ENCODE assay signal across 15 cellular contexts in the genomic region with DNA sequence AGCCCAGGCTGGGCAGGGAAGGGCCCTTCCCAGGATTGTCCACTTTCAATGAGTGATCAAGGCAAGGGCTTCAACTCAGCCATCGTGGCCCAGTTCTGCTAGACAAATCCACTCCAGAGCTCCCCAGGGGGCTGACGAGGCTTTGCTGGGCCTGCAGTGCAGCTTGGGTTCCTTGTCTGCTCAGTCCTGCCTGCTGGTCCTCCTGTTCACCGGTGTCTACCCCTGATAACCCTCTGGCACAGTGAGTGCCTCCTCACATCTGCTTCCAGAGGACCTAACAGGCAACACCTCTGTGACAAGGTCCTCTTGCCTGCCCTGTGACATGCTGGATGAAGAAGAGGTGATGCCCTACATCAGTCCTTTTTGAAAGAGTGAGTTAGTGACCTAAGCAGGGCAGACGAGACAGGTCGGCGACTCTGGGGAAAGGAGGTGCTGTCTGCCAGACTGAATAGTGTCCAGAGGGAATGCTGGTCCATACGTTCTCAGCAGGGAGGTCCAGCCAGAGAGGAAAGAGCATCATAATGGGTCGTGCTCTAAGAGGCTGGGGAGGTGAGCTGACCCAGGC. TPM values are rescaled to one million over a fixed set of nuclear protein-coding genes. Genes with fewer than 3 reads are reported as not detected.
DNase-seq lines count a peak whose midpoint lies in the region; TF ChIP-seq lines count a peak whose summit lies in the region.
"Had no signal": no experiment of that assay in that cellular context is flagged by ENCODE, and none has a peak within 500 bp of the region (broad histone marks: within the 10 kb centered on the region; RNA-seq: fewer than 3 reads in every experiment).

No MANE protein-coding gene starts in this region.

- WGBS in endodermal cell (ENCODE audit: insufficient coverage in 1 of 2, insufficient read length in 1 of 2), 2 experiments, result 89 to 97% methylated on average over 6 to 8 of the region's 8 CpGs

- H3K9me3 ChIP-seq in endodermal cell (ENCODE audit: control insufficient read depth, low read length), result no peaks in the 10 kb centered on the region
- H3K9me3 ChIP-seq: BE2C had no signal

- H3K36me3 Mint-ChIP-seq in activated T-cell treated with anti-CD3 and anti-CD28 coated beads, Interleukin-2, amount 50 U/mL, for 24 hours (ENCODE audit: low read depth), result no peaks in the 10 kb centered on the region
- no peaks in the 10 kb centered on the region for H3K36me3 Mint-ChIP-seq in endodermal cell (ENCODE audit: low read depth)
- H3K36me3 Mint-ChIP-seq: CD4-positive, alpha-beta memory T cell had no signal

- TF ChIP-seq CTCF in coronary artery (IDR thresholded peaks at IDR 0.05), result no peak
- no peak for TF ChIP-seq CTCF in endodermal cell (conservative IDR thresholded peaks at IDR 0.05)

- no peaks in the 10 kb centered on the region for H3K9me3 Mint-ChIP-seq in activated T-cell treated with anti-CD3 and anti-CD28 coated beads, Interleukin-2, amount 50 U/mL, for 24 hours
- H3K9me3 Mint-ChIP-seq in endodermal cell, result no peaks in the 10 kb centered on the region
- H3K9me3 Mint-ChIP-seq: GM23338, H9 had no signal

- H3K9ac ChIP-seq in endodermal cell (ENCODE audit: extremely low read depth, low read length, poor library complexity, severe bottlenecking), result no peak overlapping the region

- no peak overlapping the region for H3K4me3 Mint-ChIP-seq in activated T-cell treated with anti-CD3 and anti-CD28 coated beads, Interleukin-2, amount 50 U/mL, for 24 hours
- no peak overlapping the region for H3K4me3 Mint-ChIP-seq in endodermal cell
- H3K4me3 Mint-ChIP-seq: CD4-positive, alpha-beta memory T cell; GM23338; H9 had no signal

- H3K36me3 ChIP-seq in endodermal cell (ENCODE audit: control insufficient read depth, insufficient read depth, low read length), result no peaks in the 10 kb centered on the region
- H3K36me3 ChIP-seq: BE2C had no signal

- H3K4me1 Mint-ChIP-seq in activated T-cell treated with anti-CD3 and anti-CD28 coated beads, Interleukin-2, amount 50 U/mL, for 24 hours (ENCODE audit: low read depth), result no peaks in the 10 kb centered on the region
- H3K4me1 Mint-ChIP-seq in endodermal cell, result peaks cover 44% of the 10 kb centered on the region
- H3K4me1 Mint-ChIP-seq: CD4-positive, alpha-beta memory T cell had no signal

- H3K27me3 Mint-ChIP-seq in activated T-cell treated with anti-CD3 and anti-CD28 coated beads, Interleukin-2, amount 50 U/mL, for 24 hours, result peaks cover 15% of the 10 kb centered on the region
- H3K27me3 Mint-ChIP-seq in endodermal cell (ENCODE audit: insufficient read depth), result no peaks in the 10 kb centered on the region

- DNase-seq in activated T-cell treated with anti-CD3 and anti-CD28 coated beads, Interleukin-2, amount 50 U/mL, for 24 hours, result no peak
- DNase-seq in activated T-cell treated with anti-CD3 and anti-CD28 coated beads for 4 hours (no peak), coronary artery (ENCODE audit: low spot score) (peak; percentile 58), endodermal cell (peak; percentile 31), SKM-1 (lab: John Stamatoyannopoulos, UW; ENCODE audit: unreplicated experiment) (no peak), Ammon's horn (ENCODE audit: low spot score) (no peak)
- peak; percentile 16 for DNase-seq in stimulated activated CD8-positive, alpha-beta memory T cell treated with anti-CD3 and anti-CD28 coated beads, Interleukin-4, amount 100 ng/mL, for 48 hours
- DNase-seq: BE2C; CD4-positive, alpha-beta memory T cell; DND-41; GDM1; H9 had no signal

- peak overlapping the region; percentile 6 for H3K27ac Mint-ChIP-seq in activated T-cell treated with anti-CD3 and anti-CD28 coated beads, Interleukin-2, amount 50 U/mL, for 24 hours
- H3K27ac Mint-ChIP-seq in endodermal cell, result no peak overlapping the region
- H3K27ac Mint-ChIP-seq: CD4-positive, alpha-beta memory T cell; GM23338; H9 had no signal

- no peaks in the 10 kb centered on the region for H3K27me3 ChIP-seq in endodermal cell (ENCODE audit: control insufficient read depth, insufficient read depth, low read length, poor library complexity, severe bottlenecking)
- H3K27me3 ChIP-seq: BE2C had no signal

- no peak overlapping the region for H3K4me3 ChIP-seq in coronary artery
- H3K4me3 ChIP-seq in endodermal cell (ENCODE audit: low read length), result no peak overlapping the region
- H3K4me3 ChIP-seq: GM23338 had no signal

- H3K4me1 ChIP-seq in endodermal cell (ENCODE audit: control insufficient read depth, insufficient read depth, low read length), result peaks cover 8% of the 10 kb centered on the region

- H3K27ac ChIP-seq in coronary artery (no peak overlapping the region), endodermal cell (ENCODE audit: low read depth, low read length) (no peak overlapping the region)
- H3K27ac ChIP-seq: C4-2B, HL-60 had no signal

RNA-seq across cellular contexts. Expression of a gene that starts 20.9 kb away (rescaled TPM):
- 10 to 100 TPM in 1 of 2 donors, 1 to 10 TPM in 1; 5.2 to 17.0 TPM for total RNA-seq in endodermal cell
- polyA plus RNA-seq in endodermal cell (2013, experiment 1 of 2), result 3.5 TPM
- polyA plus RNA-seq in endodermal cell (2013, experiment 2 of 2), result 4.1 TPM
- total RNA-seq: CD4-positive, alpha-beta memory T cell had no signal
- polyA plus RNA-seq: CD4-positive, alpha-beta memory T cell had no signal

Comparison
In these comparisons a context has a peak if more than half of its experiments do, and no peak if none do; other contexts are left out.
1. DNase-seq: peak in coronary artery (single experiment), endodermal cell (single experiment) and stimulated activated CD8-positive, alpha-beta memory T cell treated with anti-CD3 and anti-CD28 coated beads, Interleukin-4, amount 100 ng/mL, for 48 hours (single experiment); none in activated T-cell treated with anti-CD3 and anti-CD28 coated beads, Interleukin-2, amount 50 U/mL, for 24 hours (single experiment), activated T-cell treated with anti-CD3 and anti-CD28 coated beads for 4 hours (single experiment), SKM-1 (single experiment) and Ammon's horn (single experiment).